In the genomic region with DNA sequence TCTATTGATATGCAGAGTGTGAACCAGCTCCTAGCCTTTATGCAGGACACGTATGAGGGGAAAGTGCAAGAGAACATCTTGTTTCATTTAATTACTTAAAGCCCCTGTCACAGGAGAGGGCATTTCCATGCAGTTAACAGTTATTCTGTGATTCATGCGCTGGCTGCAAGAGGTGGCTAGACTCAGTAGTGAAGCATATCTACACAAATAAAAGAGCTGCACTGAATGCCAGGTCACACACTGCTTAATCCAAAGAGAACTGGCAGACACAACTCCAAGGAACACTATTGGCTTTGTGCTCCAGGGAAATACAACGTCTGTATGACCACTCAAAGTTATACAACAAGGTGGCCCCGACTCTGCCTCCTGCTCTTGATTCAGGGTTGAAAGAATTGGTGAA, we compare ENCODE assay signal across 19 cellular contexts.
A peak's percentile ranks its signal among the peaks of the same experiment; 100 is the strongest.
DNase-seq lines count a peak whose midpoint lies in the region; ATAC-seq and TF ChIP-seq lines count a peak whose summit lies in the region.
"Had no signal": no experiment of that assay in that cellular context is flagged by ENCODE, and none has a peak within 500 bp of the region (broad histone marks: within the 10 kb centered on the region; RNA-seq: fewer than 3 reads in every experiment).

No MANE protein-coding gene starts in this region.

- ATAC-seq in HG03025 (IDR thresholded peaks at IDR 0.05; ENCODE audit: low FRiP score, unreplicated experiment) = no peak
- ATAC-seq: A549, gastrocnemius medialis had no signal

- peak in 11 of 14 donors; percentile 6 to 68 (median 32) for DNase-seq in C1 segment of cervical spinal cord (lab: John Stamatoyannopoulos, UW)
- peak in 47 of 58 donors; percentile 5 to 85 (median 40) for DNase-seq in anterior cingulate cortex (lab: John Stamatoyannopoulos, UW)
- DNase-seq in hypothalamus (lab: John Stamatoyannopoulos, UW) = peak in 33 of 51 donors; percentile 6 to 80 (median 42)
- peak in 46 of 56 donors; percentile 1 to 89 (median 26) for DNase-seq in nucleus accumbens (lab: John Stamatoyannopoulos, UW)
- no peak for DNase-seq in NCI-H2107 treated with DMSO at 0.1 percent for 48 hours (lab: John Stamatoyannopoulos, UW; ENCODE audit: unreplicated experiment)
- no peak for DNase-seq in SKM-1 (lab: John Stamatoyannopoulos, UW; ENCODE audit: unreplicated experiment)
- no peak for DNase-seq in GM13976 (ENCODE audit: low spot score)
- DNase-seq: activated CD4-positive, alpha-beta T cell treated with anti-CD3 and anti-CD28 coated beads, Interleukin-2, amount 50 U/mL, for 1 hour; activated naive CD8-positive, alpha-beta T cell treated with anti-CD3 and anti-CD28 coated beads, Interleukin-2, amount 10 ng/mL, durations not matched to agents 7 days and 5 days; central memory CD4-positive, alpha-beta T cell; gastrocnemius medialis; IMR-90; NCI-H1436; NCI-H226; NCI-H82; OCI-M1; SIG-M5 had no signal

- no peak for TF ChIP-seq CTCF in GM13976 (IDR thresholded peaks at IDR 0.05; ENCODE audit: borderline replicate concordance, control extremely low read depth, extremely low read depth, insufficient read depth, missing control alignments)

- in situ Hi-C loops in GM13976 (cut with MboI; ENCODE audit: low sequenced_read_pairs, unreplicated experiment) = loop anchor here (25.0 kb wide), 1 partner anchor 413 kb away; the partner anchor contains the start of gene NUAK1

Comparison
In these comparisons a context has a peak if more than half of its experiments do, and no peak if none do; other contexts are left out.
1. DNase-seq: peak in C1 segment of cervical spinal cord (11 of 14), anterior cingulate cortex (47 of 58), hypothalamus (33 of 51) and nucleus accumbens (46 of 56); none in NCI-H2107 treated with DMSO at 0.1 percent for 48 hours (single experiment), SKM-1 (single experiment) and GM13976 (single experiment).